In the genomic region with DNA sequence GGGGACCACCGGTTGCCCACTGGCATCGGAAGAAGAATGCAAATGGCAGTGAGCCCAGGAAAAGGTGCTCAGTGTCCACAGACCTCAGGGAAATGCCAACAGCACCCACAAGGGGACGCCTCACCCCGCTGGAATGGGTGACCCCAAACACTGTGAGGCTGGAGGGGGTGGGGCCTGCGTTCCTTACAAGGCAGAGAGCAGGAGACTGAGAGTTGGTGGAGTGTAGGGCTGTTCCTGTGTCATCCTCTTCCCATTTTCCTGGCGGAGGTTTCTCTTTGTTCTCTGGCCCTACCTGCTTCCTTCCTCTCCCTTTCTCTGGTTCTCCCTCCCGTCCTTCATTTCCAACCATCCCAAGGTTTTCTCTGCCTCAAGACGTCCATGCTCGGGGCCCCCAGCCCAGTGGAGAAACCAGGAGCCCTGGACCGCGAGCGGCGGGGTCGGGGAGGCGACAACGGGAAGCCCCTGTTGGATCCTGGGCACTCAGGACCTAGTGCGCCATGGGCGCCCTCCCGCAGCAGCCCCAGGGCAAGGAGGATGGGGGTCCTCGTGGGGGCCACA, we compare ENCODE assay signal across 10 cellular contexts. TPM values are rescaled to one million over a fixed set of nuclear protein-coding genes. Genes with fewer than 3 reads are reported as not detected.
DNase-seq lines count a peak whose midpoint lies in the region; ATAC-seq, FAIRE-seq and TF ChIP-seq lines count a peak whose summit lies in the region.
"Not testable (repeated sequence)": the region's sequence is repeated elsewhere in the genome, so short reads cannot be mapped to it uniquely, and the experiment has no call there.
"Had no signal": no experiment of that assay in that cellular context is flagged by ENCODE, and none has a peak within 500 bp of the region (broad histone marks: within the 10 kb centered on the region; RNA-seq: fewer than 3 reads in every experiment).

No MANE protein-coding gene starts in this region.

- H3K4me1 ChIP-seq in A673 (ENCODE audit: insufficient read depth, low read length, poor library complexity, severe bottlenecking); colonic mucosa: not testable (repeated sequence)
- H3K4me1 ChIP-seq in Peyer's patch (peaks cover 0 to 26% (median 10%) of the 10 kb centered on the region in 4 donors), heart left ventricle (peaks cover 0 to 30% (median 16%) of the 10 kb centered on the region in 12 donors), mucosa of rectum (ENCODE audit: control insufficient read depth in 2 of 2, insufficient read depth in 2 of 2, low read length in 2 of 2) (peaks cover 14 to 22% of the 10 kb centered on the region in 2 donors), small intestine (ENCODE audit: control insufficient read depth in 2 of 2, insufficient read depth in 1 of 2, low read depth in 1 of 2, low read length in 1 of 2) (peaks cover 0 to 11% of the 10 kb centered on the region in 2 donors)

- not testable (repeated sequence) for TF ChIP-seq CTCF in A673 (conservative IDR thresholded peaks at IDR 0.05; ENCODE audit: low read depth, low read length); Peyer's patch (IDR thresholded peaks at IDR 0.05); colonic mucosa (IDR thresholded peaks at IDR 0.05); heart left ventricle (IDR thresholded peaks at IDR 0.05)
- TF ChIP-seq CTCF in HFF-Myc (IDR thresholded peaks at IDR 0.05; ENCODE audit: low read depth, low read length, missing control alignments): peak; percentile 20

- H3K4me3 Mint-ChIP-seq in activated T-cell treated with anti-CD3 and anti-CD28 coated beads, Interleukin-2, amount 50 U/mL, for 4 hours: peak overlapping the region; percentile 73

- H3K27me3 ChIP-seq in A673 (replicated peaks; ENCODE audit: insufficient read depth, low read depth, low read length, poor library complexity) (peaks cover 23% of the 10 kb centered on the region), Peyer's patch (peaks cover 0 to 24% of the 10 kb centered on the region in 2 donors), colonic mucosa (peaks cover 49% of the 10 kb centered on the region), heart left ventricle (peaks cover 36 to 79% (median 70%) of the 10 kb centered on the region in 9 donors), mucosa of rectum (ENCODE audit: control insufficient read depth in 2 of 2, insufficient read depth in 2 of 2, low read length in 2 of 2) (peaks cover 73 to 84% of the 10 kb centered on the region in 2 donors), small intestine (ENCODE audit: control insufficient read depth in 2 of 2, insufficient read depth in 2 of 2, low read length in 2 of 2) (peaks cover 0 to 54% of the 10 kb centered on the region in 2 donors)

- not testable (repeated sequence) for H3K27ac ChIP-seq in A673 (ENCODE audit: low read depth, low read length, poor library complexity, severe bottlenecking); Peyer's patch; colonic mucosa; heart left ventricle; mucosa of rectum (ENCODE audit: low read depth in 2 of 2, low read length in 2 of 2); small intestine (ENCODE audit: low read depth in 1 of 2, low read length in 1 of 2)

- CTCF ChIA-PET in A673 (lab: Charles Lee): not testable (repeated sequence)

- POLR2A ChIA-PET in A673 (lab: Charles Lee; ENCODE audit: low non-redundant PET): not testable (repeated sequence)

- BruUV-seq in A673 (replicated peaks; lab: Mats Ljungman, UMichigan): not testable (repeated sequence)

- H3K27me3 Mint-ChIP-seq in activated T-cell treated with anti-CD3 and anti-CD28 coated beads, Interleukin-2, amount 50 U/mL, for 4 hours (ENCODE audit: low read depth): peaks cover 75% of the 10 kb centered on the region

- not testable (repeated sequence) for H3K36me3 Mint-ChIP-seq in activated T-cell treated with anti-CD3 and anti-CD28 coated beads, Interleukin-2, amount 50 U/mL, for 4 hours (ENCODE audit: insufficient read depth)

- H3K36me3 ChIP-seq in A673 (ENCODE audit: insufficient read depth, low read length, poor library complexity, severe bottlenecking); Peyer's patch; colonic mucosa; heart left ventricle; mucosa of rectum (ENCODE audit: control insufficient read depth in 2 of 2, insufficient read depth in 2 of 2, low read length in 2 of 2); small intestine (ENCODE audit: control insufficient read depth in 2 of 2, insufficient read depth in 2 of 2, low read length in 2 of 2): not testable (repeated sequence)

- intact Hi-C loops in A673 (cut with micrococcal nuclease; ENCODE audit: unreplicated experiment) (loop anchor here (10.0 kb wide), 2 partner anchors 397 to 457 kb away; no protein-coding TSS in a partner anchor), heart left ventricle (cut with DNase I) (loop anchor here in 3 of 10 donors (10.0 kb wide), 3 partner anchors 397 to 877 kb away; no protein-coding TSS in a partner anchor)
- intact Hi-C loops in colonic mucosa (cut with DNase I): not testable (repeated sequence)

- H3K4me3 ChIP-seq in A673 (ENCODE audit: low read depth, low read length, poor library complexity, severe bottlenecking): peak overlapping the region; percentile 42
- H3K4me3 ChIP-seq in HFF-Myc (replicated peaks; ENCODE audit: low read depth, low read length): peak overlapping the region; percentile 45
- H3K4me3 ChIP-seq in Peyer's patch: peak overlapping the region; percentile 27 to 53 (median 51)
- H3K4me3 ChIP-seq in colonic mucosa: peak overlapping the region; percentile 38
- peak overlapping the region; percentile 19 to 60 (median 47) for H3K4me3 ChIP-seq in heart left ventricle
- H3K4me3 ChIP-seq in mucosa of rectum (ENCODE audit: low read length in 2 of 2): peak overlapping the region; percentile 59 to 63
- peak overlapping the region; percentile 19 to 44 for H3K4me3 ChIP-seq in small intestine (ENCODE audit: low read depth in 1 of 2, low read length in 2 of 2)

- not testable (repeated sequence) for H3K9me3 ChIP-seq in A673 (ENCODE audit: low read depth, low read length, poor library complexity, severe bottlenecking); Peyer's patch; colonic mucosa; heart left ventricle; mucosa of rectum (ENCODE audit: control insufficient read depth in 2 of 2, low read length in 2 of 2); small intestine (ENCODE audit: control insufficient read depth, low read depth)

- H3K9me3 Mint-ChIP-seq in activated T-cell treated with anti-CD3 and anti-CD28 coated beads, Interleukin-2, amount 50 U/mL, for 4 hours: not testable (repeated sequence)

- not testable (repeated sequence) for FAIRE-seq in small intestine (lab: Jason Lieb, UNC)

- H3K9ac ChIP-seq in colonic mucosa (ENCODE audit: low read depth in 2 of 2, low read length in 2 of 2): peak overlapping the region in 1 of 2 donors; percentile 60
- H3K9ac ChIP-seq in mucosa of rectum (ENCODE audit: low read depth in 1 of 2, low read length in 2 of 2): not testable (repeated sequence)

- 2 to 3% (median 2%) methylated on average over 15 to 18 of the region's 20 CpGs for WGBS in heart left ventricle, 4 donors
- 3 to 4% (median 3%) methylated on average over 15 of the region's 20 CpGs for WGBS in small intestine, 3 donors

- ATAC-seq in activated T-cell treated with anti-CD3 and anti-CD28 coated beads, Interleukin-2, amount 50 U/mL, for 4 hours; heart left ventricle: not testable (repeated sequence)

- not testable (repeated sequence) for DNase-seq in A673 (ENCODE audit: low spot score); HFF-Myc (ENCODE audit: extremely low read depth, low read depth); Peyer's patch; activated T-cell treated with anti-CD3 and anti-CD28 coated beads, Interleukin-2, amount 50 U/mL, for 4 hours; colonic mucosa; heart left ventricle; small intestine

- peaks cover 30% of the 10 kb centered on the region for H3K4me1 Mint-ChIP-seq in activated T-cell treated with anti-CD3 and anti-CD28 coated beads, Interleukin-2, amount 50 U/mL, for 4 hours (ENCODE audit: low read depth)

- TF ChIP-seq POLR2A in Peyer's patch (IDR thresholded peaks at IDR 0.05); heart left ventricle (IDR thresholded peaks at IDR 0.05): not testable (repeated sequence)

RNA-seq across cellular contexts. Expression of gene ULBP2, which starts 3.7 kb away (rescaled TPM):
- total RNA-seq in A673 (2021): 2.6 and 4.2 TPM in 2 replicates
- total RNA-seq in Peyer's patch: not detected
- under 1 TPM; 0.43 to 0.87 (median 0.51) TPM for total RNA-seq in activated T-cell treated with anti-CD3 and anti-CD28 coated beads, Interleukin-2, amount 50 U/mL, for 4 hours
- total RNA-seq in colonic mucosa: under 1 TPM; 0.19 to 0.47 TPM
- total RNA-seq in heart left ventricle: 1 to 10 TPM in 3 of 9 donors, under 1 TPM in 6; 0.27 to 2.3 (median 0.85) TPM
- 1 to 10 TPM in 1 of 2 donors, under 1 TPM in 1; 0.34 to 3.7 TPM for polyA plus RNA-seq in heart left ventricle
- polyA plus RNA-seq in small intestine: under 1 TPM in 1 of 3 donors, not detected in 2; 0.30 TPM

RNA-seq across cellular contexts. Expression of gene RAET1G, which starts 15.2 kb away (rescaled TPM):
- total RNA-seq in A673 (2021): 0.45 TPM in 1 of 2 replicates, not detected in the other
- not detected for total RNA-seq in Peyer's patch
- not detected for total RNA-seq in activated T-cell treated with anti-CD3 and anti-CD28 coated beads, Interleukin-2, amount 50 U/mL, for 4 hours
- total RNA-seq in colonic mucosa: under 1 TPM in 1 of 2 donors, not detected in 1; 0.27 TPM
- total RNA-seq in heart left ventricle: 1 to 10 TPM in 1 of 9 donors, under 1 TPM in 1, not detected in 7; 0.25 to 1.9 TPM
- under 1 TPM in 1 of 2 donors, not detected in 1; 0.22 TPM for polyA plus RNA-seq in heart left ventricle
- under 1 TPM in 1 of 3 donors, not detected in 2; 0.27 TPM for polyA plus RNA-seq in small intestine
- total RNA-seq: activated naive CD4-positive, alpha-beta T cell treated with anti-CD3 and anti-CD28 coated beads, Interleukin-2, amount 50 U/mL, for 72 hours; occipital lobe had no signal

RNA-seq across cellular contexts. Expression of gene ULBP1, which starts 25.7 kb away (rescaled TPM):
- total RNA-seq in A673 (2021) (5.2 and 7.0 TPM in 2 replicates), Peyer's patch (not detected), colonic mucosa (not detected), heart left ventricle (under 1 TPM; 0.10 to 0.52 (median 0.25) TPM)
- 1 to 10 TPM in 2 of 3 donors, under 1 TPM in 1; 0.83 to 1.3 (median 1.2) TPM for total RNA-seq in activated T-cell treated with anti-CD3 and anti-CD28 coated beads, Interleukin-2, amount 50 U/mL, for 4 hours
- polyA plus RNA-seq in heart left ventricle (under 1 TPM; 0.11 to 0.33 TPM), small intestine (under 1 TPM in 1 of 3 donors, not detected in 2; 0.36 TPM)

RNA-seq across cellular contexts. Expression of gene RAET1E, which starts 40.2 kb away (rescaled TPM):
- total RNA-seq in A673 (2021) (0.92 and 3.2 TPM in 2 replicates), Peyer's patch (not detected), colonic mucosa (under 1 TPM in 1 of 2 donors, not detected in 1; 0.21 TPM), heart left ventricle (1 to 10 TPM in 1 of 9 donors, under 1 TPM in 3, not detected in 5; 0.12 to 5.0 (median 0.50) TPM)
- not detected for total RNA-seq in activated T-cell treated with anti-CD3 and anti-CD28 coated beads, Interleukin-2, amount 50 U/mL, for 4 hours
- polyA plus RNA-seq in heart left ventricle (under 1 TPM in 1 of 2 donors, not detected in 1; 0.46 TPM), small intestine (under 1 TPM in 1 of 3 donors, not detected in 2; 0.13 TPM)
- total RNA-seq: occipital lobe had no signal
